Comparison of ENCODE assay signal across 2 cellular contexts in the genomic region with DNA sequence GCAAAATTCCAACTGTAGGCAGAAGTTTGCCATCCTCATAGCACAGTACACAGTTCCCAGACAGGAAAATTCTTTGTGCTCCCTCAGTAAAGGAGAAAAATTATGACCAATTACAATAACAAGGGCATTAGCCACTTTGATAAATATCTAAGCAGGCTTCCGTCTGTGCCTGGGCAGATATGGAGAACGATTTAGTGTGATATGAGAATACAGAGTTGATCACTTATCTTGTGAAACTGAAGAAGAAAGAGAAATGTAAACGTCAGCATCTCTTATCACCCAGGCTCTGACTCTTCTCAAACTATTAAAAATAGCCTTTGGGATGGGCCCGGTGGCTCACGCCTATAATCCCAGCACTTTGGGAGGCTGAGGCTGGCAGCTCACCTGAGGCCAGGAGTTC.
A peak's percentile ranks its signal among the peaks of the same experiment; 100 is the strongest.
TF ChIP-seq lines count a peak whose summit lies in the region.

No MANE protein-coding gene starts in this region.

TF ChIP-seq in SK-N-SH, 30 proteins besides CTCF, POLR2A, EP300 and RAD21:
- TF ChIP-seq TEAD4 (IDR thresholded peaks at IDR 0.05; ENCODE audit: borderline replicate concordance, insufficient read depth): no peak
- TF ChIP-seq GATA2 (CRISPR knock-in tag; IDR thresholded peaks at IDR 0.05): peak; percentile 52; the same call in 1 of the 2 replicates
- TF ChIP-seq, protein P1, sequence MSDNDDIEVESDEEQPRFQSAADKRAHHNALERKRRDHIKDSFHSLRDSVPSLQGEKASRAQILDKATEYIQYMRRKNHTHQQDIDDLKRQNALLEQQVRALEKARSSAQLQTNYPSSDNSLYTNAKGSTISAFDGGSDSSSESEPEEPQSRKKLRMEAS (IDR thresholded peaks at IDR 0.05; ENCODE audit: low read depth): no peak

TF ChIP-seq in GM12878, 131 proteins besides CTCF, POLR2A, EP300 and RAD21:
- TF ChIP-seq EZH2 (IDR thresholded peaks at IDR 0.05; ENCODE audit: borderline replicate concordance, control insufficient read depth, low read depth, low read length) (no peak), BRCA1 (IDR thresholded peaks at IDR 0.05; ENCODE audit: low read depth, low read length) (no peak), NRF1 (conservative IDR thresholded peaks at IDR 0.05; ENCODE audit: low read depth, low read length) (no peak), TCF7 (IDR thresholded peaks at IDR 0.05; ENCODE audit: borderline replicate concordance) (no peak), RFX5 (IDR thresholded peaks at IDR 0.05; ENCODE audit: low read depth, low read length) (no peak), ESRRA (IDR thresholded peaks at IDR 0.05; ENCODE audit: low read length) (no peak), JUND (IDR thresholded peaks at IDR 0.05; ENCODE audit: low read depth, low read length) (no peak), SIN3A (IDR thresholded peaks at IDR 0.05; ENCODE audit: low read depth, low read length) (no peak), SPI1 (IDR thresholded peaks at IDR 0.05; ENCODE audit: borderline replicate concordance, insufficient read depth, low read depth, low read length) (no peak), IKZF2 (IDR thresholded peaks at IDR 0.05) (no peak), TAF1 (IDR thresholded peaks at IDR 0.05; ENCODE audit: borderline replicate concordance, low read depth, low read length) (no peak), NR2C2 (IDR thresholded peaks at IDR 0.05; ENCODE audit: borderline replicate concordance, control insufficient read depth, insufficient read length, low read depth) (no peak), RAD51 (IDR thresholded peaks at IDR 0.05) (no peak), CREB1 (IDR thresholded peaks at IDR 0.05; ENCODE audit: low read depth) (no peak), CBX3 (IDR thresholded peaks at IDR 0.05; ENCODE audit: borderline replicate concordance, low read depth) (no peak), ASH2L (IDR thresholded peaks at IDR 0.05; ENCODE audit: borderline replicate concordance, low read depth) (no peak)
- TF ChIP-seq, protein P2, sequence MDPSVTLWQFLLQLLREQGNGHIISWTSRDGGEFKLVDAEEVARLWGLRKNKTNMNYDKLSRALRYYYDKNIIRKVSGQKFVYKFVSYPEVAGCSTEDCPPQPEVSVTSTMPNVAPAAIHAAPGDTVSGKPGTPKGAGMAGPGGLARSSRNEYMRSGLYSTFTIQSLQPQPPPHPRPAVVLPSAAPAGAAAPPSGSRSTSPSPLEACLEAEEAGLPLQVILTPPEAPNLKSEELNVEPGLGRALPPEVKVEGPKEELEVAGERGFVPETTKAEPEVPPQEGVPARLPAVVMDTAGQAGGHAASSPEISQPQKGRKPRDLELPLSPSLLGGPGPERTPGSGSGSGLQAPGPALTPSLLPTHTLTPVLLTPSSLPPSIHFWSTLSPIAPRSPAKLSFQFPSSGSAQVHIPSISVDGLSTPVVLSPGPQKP (IDR thresholded peaks at IDR 0.05; ENCODE audit: low read depth, low read length): no peak
- TF ChIP-seq, protein P3, sequence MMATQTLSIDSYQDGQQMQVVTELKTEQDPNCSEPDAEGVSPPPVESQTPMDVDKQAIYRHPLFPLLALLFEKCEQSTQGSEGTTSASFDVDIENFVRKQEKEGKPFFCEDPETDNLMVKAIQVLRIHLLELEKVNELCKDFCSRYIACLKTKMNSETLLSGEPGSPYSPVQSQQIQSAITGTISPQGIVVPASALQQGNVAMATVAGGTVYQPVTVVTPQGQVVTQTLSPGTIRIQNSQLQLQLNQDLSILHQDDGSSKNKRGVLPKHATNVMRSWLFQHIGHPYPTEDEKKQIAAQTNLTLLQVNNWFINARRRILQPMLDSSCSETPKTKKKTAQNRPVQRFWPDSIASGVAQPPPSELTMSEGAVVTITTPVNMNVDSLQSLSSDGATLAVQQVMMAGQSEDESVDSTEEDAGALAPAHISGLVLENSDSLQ (IDR thresholded peaks at IDR 0.05): no peak
